ENCODE assay signal across 1 cellular context in the genomic region with DNA sequence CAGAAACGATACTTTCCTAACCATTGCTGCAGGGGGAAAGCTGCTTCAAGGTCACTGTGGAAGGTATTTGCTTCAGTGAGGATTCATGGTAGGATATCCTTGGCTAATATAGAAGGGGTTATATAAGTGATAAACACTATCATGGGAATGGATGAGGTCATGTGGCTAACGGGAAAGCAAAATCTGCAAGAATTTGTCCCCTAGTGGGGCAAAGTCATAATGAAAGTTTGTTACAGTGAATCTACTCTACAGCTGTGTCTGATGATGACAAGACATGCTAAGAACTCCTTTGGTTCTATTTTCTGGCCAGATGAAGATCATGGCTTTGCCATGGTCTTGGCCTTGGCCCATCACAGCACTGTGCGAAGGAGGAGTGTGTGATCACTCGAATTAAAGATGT.
A peak's percentile ranks its signal among the peaks of the same experiment; 100 is the strongest.
TF ChIP-seq lines count a peak whose summit lies in the region.

No MANE protein-coding gene starts in this region.

TF ChIP-seq in GM12878, 131 proteins besides CTCF, POLR2A, EP300 and RAD21 (continued from another document and continues in another):
- TF ChIP-seq, protein P1, sequence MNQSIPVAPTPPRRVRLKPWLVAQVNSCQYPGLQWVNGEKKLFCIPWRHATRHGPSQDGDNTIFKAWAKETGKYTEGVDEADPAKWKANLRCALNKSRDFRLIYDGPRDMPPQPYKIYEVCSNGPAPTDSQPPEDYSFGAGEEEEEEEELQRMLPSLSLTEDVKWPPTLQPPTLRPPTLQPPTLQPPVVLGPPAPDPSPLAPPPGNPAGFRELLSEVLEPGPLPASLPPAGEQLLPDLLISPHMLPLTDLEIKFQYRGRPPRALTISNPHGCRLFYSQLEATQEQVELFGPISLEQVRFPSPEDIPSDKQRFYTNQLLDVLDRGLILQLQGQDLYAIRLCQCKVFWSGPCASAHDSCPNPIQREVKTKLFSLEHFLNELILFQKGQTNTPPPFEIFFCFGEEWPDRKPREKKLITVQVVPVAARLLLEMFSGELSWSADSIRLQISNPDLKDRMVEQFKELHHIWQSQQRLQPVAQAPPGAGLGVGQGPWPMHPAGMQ (IDR thresholded peaks at IDR 0.05; ENCODE audit: borderline replicate concordance), result no peak
- TF ChIP-seq BMI1 (IDR thresholded peaks at IDR 0.05; ENCODE audit: borderline replicate concordance) (no peak), RAD51 (IDR thresholded peaks at IDR 0.05) (peak; percentile 45; the same call in 1 of the 2 replicates), SMAD5 (IDR thresholded peaks at IDR 0.05; ENCODE audit: low read depth) (no peak), NR2C2 (IDR thresholded peaks at IDR 0.05; ENCODE audit: borderline replicate concordance, control insufficient read depth, insufficient read length, low read depth) (no peak), POLR2AphosphoS5 (IDR thresholded peaks at IDR 0.05; ENCODE audit: low read length) (no peak), ETV6 (conservative IDR thresholded peaks at IDR 0.05 in 1 of 2, IDR thresholded peaks at IDR 0.05 in 1 of 2; ENCODE audit: borderline replicate concordance in 1 of 2, low read depth in 1 of 2) (peak in 1 of 2 experiments; percentile 58; a peak in 1 of 4 replicates), ZBED1 (IDR thresholded peaks at IDR 0.05; ENCODE audit: borderline replicate concordance) (peak; percentile 54; the same call in 1 of the 2 replicates), RFX5 (IDR thresholded peaks at IDR 0.05; ENCODE audit: low read depth, low read length) (no peak), EZH2 (IDR thresholded peaks at IDR 0.05; ENCODE audit: borderline replicate concordance, control insufficient read depth, low read depth, low read length) (no peak), SIX5 (IDR thresholded peaks at IDR 0.05; ENCODE audit: low read depth, low read length, severe bottlenecking) (no peak), EGR1 (IDR thresholded peaks at IDR 0.05; ENCODE audit: borderline replicate concordance in 1 of 2, low read depth in 2 of 2, low read length in 2 of 2) (no peak), SRF (IDR thresholded peaks at IDR 0.05; ENCODE audit: low read depth in 2 of 2, low read length in 2 of 2) (no peak), IRF4 (IDR thresholded peaks at IDR 0.05; ENCODE audit: low read depth, low read length) (peak; percentile 93), ZNF207 (IDR thresholded peaks at IDR 0.05; ENCODE audit: borderline replicate concordance) (no peak), NR2C1 (IDR thresholded peaks at IDR 0.05) (no peak), HDAC2 (IDR thresholded peaks at IDR 0.05) (no peak), TBL1XR1 (IDR thresholded peaks at IDR 0.05; ENCODE audit: low read depth, low read length) (no peak), BHLHE40 (IDR thresholded peaks at IDR 0.05; ENCODE audit: borderline replicate concordance in 1 of 2, low read depth in 2 of 2, low read length in 1 of 2) (no peak; a peak in 1 of 4 replicates), TCF3 (IDR thresholded peaks at IDR 0.05; ENCODE audit: borderline replicate concordance, insufficient read depth, low read depth, low read length) (no peak), ZSCAN29 (IDR thresholded peaks at IDR 0.05) (no peak), CBFB (IDR thresholded peaks at IDR 0.05; ENCODE audit: low read depth) (no peak), ZNF384 (IDR thresholded peaks at IDR 0.05; ENCODE audit: borderline replicate concordance, low read depth, low read length) (no peak), NFXL1 (IDR thresholded peaks at IDR 0.05; ENCODE audit: borderline replicate concordance) (no peak), JUND (IDR thresholded peaks at IDR 0.05; ENCODE audit: low read depth, low read length) (peak; percentile 71), CHD1 (IDR thresholded peaks at IDR 0.05; ENCODE audit: low read depth, low read length) (no peak), TCF12 (IDR thresholded peaks at IDR 0.05; ENCODE audit: low read depth, low read length) (peak; percentile 77), SMC3 (IDR thresholded peaks at IDR 0.05; ENCODE audit: borderline replicate concordance, low read length) (peak; percentile 28; the same call in 1 of the 2 replicates), GABPA (IDR thresholded peaks at IDR 0.05; ENCODE audit: low read depth) (no peak), RUNX3 (IDR thresholded peaks at IDR 0.05; ENCODE audit: low read length) (peak; percentile 75), PAX5 (IDR thresholded peaks at IDR 0.05; ENCODE audit: borderline replicate concordance, low read depth, low read length) (no peak), POU2F2 (IDR thresholded peaks at IDR 0.05; ENCODE audit: borderline replicate concordance, low read depth, low read length) (no peak), PML (IDR thresholded peaks at IDR 0.05; ENCODE audit: low read length) (no peak), FOXK2 (IDR thresholded peaks at IDR 0.05) (no peak), CBX3 (IDR thresholded peaks at IDR 0.05; ENCODE audit: borderline replicate concordance, low read depth) (no peak), TCF7 (IDR thresholded peaks at IDR 0.05; ENCODE audit: borderline replicate concordance) (no peak), EED (IDR thresholded peaks at IDR 0.05; ENCODE audit: low read depth) (peak; percentile 62)
- TF ChIP-seq, protein P2, sequence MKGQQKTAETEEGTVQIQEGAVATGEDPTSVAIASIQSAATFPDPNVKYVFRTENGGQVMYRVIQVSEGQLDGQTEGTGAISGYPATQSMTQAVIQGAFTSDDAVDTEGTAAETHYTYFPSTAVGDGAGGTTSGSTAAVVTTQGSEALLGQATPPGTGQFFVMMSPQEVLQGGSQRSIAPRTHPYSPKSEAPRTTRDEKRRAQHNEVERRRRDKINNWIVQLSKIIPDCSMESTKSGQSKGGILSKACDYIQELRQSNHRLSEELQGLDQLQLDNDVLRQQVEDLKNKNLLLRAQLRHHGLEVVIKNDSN (IDR thresholded peaks at IDR 0.05; ENCODE audit: borderline replicate concordance, extremely low read length, insufficient read depth, low read depth, low read length), result no peak
- TF ChIP-seq, protein P3, sequence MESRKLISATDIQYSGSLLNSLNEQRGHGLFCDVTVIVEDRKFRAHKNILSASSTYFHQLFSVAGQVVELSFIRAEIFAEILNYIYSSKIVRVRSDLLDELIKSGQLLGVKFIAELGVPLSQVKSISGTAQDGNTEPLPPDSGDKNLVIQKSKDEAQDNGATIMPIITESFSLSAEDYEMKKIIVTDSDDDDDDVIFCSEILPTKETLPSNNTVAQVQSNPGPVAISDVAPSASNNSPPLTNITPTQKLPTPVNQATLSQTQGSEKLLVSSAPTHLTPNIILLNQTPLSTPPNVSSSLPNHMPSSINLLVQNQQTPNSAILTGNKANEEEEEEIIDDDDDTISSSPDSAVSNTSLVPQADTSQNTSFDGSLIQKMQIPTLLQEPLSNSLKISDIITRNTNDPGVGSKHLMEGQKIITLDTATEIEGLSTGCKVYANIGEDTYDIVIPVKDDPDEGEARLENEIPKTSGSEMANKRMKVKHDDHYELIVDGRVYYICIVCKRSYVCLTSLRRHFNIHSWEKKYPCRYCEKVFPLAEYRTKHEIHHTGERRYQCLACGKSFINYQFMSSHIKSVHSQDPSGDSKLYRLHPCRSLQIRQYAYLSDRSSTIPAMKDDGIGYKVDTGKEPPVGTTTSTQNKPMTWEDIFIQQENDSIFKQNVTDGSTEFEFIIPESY (IDR thresholded peaks at IDR 0.05), result no peak
- TF ChIP-seq, protein P4, sequence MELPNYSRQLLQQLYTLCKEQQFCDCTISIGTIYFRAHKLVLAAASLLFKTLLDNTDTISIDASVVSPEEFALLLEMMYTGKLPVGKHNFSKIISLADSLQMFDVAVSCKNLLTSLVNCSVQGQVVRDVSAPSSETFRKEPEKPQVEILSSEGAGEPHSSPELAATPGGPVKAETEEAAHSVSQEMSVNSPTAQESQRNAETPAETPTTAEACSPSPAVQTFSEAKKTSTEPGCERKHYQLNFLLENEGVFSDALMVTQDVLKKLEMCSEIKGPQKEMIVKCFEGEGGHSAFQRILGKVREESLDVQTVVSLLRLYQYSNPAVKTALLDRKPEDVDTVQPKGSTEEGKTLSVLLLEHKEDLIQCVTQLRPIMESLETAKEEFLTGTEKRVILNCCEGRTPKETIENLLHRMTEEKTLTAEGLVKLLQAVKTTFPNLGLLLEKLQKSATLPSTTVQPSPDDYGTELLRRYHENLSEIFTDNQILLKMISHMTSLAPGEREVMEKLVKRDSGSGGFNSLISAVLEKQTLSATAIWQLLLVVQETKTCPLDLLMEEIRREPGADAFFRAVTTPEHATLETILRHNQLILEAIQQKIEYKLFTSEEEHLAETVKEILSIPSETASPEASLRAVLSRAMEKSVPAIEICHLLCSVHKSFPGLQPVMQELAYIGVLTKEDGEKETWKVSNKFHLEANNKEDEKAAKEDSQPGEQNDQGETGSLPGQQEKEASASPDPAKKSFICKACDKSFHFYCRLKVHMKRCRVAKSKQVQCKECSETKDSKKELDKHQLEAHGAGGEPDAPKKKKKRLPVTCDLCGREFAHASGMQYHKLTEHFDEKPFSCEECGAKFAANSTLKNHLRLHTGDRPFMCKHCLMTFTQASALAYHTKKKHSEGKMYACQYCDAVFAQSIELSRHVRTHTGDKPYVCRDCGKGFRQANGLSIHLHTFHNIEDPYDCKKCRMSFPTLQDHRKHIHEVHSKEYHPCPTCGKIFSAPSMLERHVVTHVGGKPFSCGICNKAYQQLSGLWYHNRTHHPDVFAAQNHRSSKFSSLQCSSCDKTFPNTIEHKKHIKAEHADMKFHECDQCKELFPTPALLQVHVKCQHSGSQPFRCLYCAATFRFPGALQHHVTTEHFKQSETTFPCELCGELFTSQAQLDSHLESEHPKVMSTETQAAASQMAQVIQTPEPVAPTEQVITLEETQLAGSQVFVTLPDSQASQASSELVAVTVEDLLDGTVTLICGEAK (IDR thresholded peaks at IDR 0.05; ENCODE audit: borderline replicate concordance), result no peak
- TF ChIP-seq, protein P5, sequence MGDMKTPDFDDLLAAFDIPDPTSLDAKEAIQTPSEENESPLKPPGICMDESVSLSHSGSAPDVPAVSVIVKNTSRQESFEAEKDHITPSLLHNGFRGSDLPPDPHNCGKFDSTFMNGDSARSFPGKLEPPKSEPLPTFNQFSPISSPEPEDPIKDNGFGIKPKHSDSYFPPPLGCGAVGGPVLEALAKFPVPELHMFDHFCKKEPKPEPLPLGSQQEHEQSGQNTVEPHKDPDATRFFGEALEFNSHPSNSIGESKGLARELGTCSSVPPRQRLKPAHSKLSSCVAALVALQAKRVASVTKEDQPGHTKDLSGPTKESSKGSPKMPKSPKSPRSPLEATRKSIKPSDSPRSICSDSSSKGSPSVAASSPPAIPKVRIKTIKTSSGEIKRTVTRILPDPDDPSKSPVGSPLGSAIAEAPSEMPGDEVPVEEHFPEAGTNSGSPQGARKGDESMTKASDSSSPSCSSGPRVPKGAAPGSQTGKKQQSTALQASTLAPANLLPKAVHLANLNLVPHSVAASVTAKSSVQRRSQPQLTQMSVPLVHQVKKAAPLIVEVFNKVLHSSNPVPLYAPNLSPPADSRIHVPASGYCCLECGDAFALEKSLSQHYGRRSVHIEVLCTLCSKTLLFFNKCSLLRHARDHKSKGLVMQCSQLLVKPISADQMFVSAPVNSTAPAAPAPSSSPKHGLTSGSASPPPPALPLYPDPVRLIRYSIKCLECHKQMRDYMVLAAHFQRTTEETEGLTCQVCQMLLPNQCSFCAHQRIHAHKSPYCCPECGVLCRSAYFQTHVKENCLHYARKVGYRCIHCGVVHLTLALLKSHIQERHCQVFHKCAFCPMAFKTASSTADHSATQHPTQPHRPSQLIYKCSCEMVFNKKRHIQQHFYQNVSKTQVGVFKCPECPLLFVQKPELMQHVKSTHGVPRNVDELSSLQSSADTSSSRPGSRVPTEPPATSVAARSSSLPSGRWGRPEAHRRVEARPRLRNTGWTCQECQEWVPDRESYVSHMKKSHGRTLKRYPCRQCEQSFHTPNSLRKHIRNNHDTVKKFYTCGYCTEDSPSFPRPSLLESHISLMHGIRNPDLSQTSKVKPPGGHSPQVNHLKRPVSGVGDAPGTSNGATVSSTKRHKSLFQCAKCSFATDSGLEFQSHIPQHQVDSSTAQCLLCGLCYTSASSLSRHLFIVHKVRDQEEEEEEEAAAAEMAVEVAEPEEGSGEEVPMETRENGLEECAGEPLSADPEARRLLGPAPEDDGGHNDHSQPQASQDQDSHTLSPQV (IDR thresholded peaks at IDR 0.05), result peak; percentile 84
- TF ChIP-seq, protein P6, sequence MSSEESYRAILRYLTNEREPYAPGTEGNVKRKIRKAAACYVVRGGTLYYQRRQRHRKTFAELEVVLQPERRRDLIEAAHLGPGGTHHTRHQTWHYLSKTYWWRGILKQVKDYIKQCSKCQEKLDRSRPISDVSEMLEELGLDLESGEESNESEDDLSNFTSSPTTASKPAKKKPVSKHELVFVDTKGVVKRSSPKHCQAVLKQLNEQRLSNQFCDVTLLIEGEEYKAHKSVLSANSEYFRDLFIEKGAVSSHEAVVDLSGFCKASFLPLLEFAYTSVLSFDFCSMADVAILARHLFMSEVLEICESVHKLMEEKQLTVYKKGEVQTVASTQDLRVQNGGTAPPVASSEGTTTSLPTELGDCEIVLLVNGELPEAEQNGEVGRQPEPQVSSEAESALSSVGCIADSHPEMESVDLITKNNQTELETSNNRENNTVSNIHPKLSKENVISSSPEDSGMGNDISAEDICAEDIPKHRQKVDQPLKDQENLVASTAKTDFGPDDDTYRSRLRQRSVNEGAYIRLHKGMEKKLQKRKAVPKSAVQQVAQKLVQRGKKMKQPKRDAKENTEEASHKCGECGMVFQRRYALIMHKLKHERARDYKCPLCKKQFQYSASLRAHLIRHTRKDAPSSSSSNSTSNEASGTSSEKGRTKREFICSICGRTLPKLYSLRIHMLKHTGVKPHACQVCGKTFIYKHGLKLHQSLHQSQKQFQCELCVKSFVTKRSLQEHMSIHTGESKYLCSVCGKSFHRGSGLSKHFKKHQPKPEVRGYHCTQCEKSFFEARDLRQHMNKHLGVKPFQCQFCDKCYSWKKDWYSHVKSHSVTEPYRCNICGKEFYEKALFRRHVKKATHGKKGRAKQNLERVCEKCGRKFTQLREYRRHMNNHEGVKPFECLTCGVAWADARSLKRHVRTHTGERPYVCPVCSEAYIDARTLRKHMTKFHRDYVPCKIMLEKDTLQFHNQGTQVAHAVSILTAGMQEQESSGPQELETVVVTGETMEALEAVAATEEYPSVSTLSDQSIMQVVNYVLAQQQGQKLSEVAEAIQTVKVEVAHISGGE (CRISPR knock-in tag; IDR thresholded peaks at IDR 0.05), result no peak
- TF ChIP-seq, protein P7, sequence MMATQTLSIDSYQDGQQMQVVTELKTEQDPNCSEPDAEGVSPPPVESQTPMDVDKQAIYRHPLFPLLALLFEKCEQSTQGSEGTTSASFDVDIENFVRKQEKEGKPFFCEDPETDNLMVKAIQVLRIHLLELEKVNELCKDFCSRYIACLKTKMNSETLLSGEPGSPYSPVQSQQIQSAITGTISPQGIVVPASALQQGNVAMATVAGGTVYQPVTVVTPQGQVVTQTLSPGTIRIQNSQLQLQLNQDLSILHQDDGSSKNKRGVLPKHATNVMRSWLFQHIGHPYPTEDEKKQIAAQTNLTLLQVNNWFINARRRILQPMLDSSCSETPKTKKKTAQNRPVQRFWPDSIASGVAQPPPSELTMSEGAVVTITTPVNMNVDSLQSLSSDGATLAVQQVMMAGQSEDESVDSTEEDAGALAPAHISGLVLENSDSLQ (IDR thresholded peaks at IDR 0.05), result no peak
- TF ChIP-seq, protein P8, sequence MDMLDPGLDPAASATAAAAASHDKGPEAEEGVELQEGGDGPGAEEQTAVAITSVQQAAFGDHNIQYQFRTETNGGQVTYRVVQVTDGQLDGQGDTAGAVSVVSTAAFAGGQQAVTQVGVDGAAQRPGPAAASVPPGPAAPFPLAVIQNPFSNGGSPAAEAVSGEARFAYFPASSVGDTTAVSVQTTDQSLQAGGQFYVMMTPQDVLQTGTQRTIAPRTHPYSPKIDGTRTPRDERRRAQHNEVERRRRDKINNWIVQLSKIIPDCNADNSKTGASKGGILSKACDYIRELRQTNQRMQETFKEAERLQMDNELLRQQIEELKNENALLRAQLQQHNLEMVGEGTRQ (IDR thresholded peaks at IDR 0.05; ENCODE audit: borderline replicate concordance, low read depth, low read length), result no peak; the same call in 1 of the 2 replicates
